ENCODE assay signal across 9 cellular contexts in the genomic region with DNA sequence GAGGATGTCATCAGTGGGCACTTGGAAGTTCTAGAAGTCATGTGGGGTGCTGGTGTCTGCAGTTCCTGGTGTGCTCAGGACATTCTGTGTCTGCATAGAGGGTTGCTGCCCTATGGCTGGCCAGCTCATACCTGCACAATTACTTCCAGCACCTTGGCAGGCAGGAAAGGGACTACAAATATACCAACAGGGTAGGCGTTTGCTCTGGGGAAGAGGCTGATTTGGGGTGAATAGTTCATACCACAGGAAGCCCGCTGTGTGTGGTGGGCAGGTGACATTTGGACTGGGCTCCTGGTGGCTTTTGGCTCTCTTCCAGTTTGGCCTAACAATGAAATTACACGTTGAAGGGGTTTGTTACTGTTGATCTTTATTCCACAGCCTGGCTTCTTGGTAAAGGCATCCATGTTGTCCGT.
A peak's percentile ranks its signal among the peaks of the same experiment; 100 is the strongest.
DNase-seq lines count a peak whose midpoint lies in the region; ATAC-seq and TF ChIP-seq lines count a peak whose summit lies in the region.
"Had no signal": no experiment of that assay in that cellular context is flagged by ENCODE, and none has a peak within 500 bp of the region (broad histone marks: within the 10 kb centered on the region; RNA-seq: fewer than 3 reads in every experiment).

No MANE protein-coding gene starts in this region.

- no peak for TF ChIP-seq CTCF in smooth muscle cell (IDR thresholded peaks at IDR 0.05; ENCODE audit: borderline replicate concordance, insufficient read depth, poor library complexity, severe bottlenecking)
- no peak for TF ChIP-seq CTCF in psoas muscle (IDR thresholded peaks at IDR 0.05)

- H4K20me1 ChIP-seq in smooth muscle cell (ENCODE audit: low read depth), result no peaks in the 10 kb centered on the region

- H3K79me2 ChIP-seq in smooth muscle cell (ENCODE audit: low read depth), result no peaks in the 10 kb centered on the region

- peak overlapping the region; percentile 96 for H3K27ac ChIP-seq in smooth muscle cell (ENCODE audit: low read depth)
- H3K27ac ChIP-seq in psoas muscle, result no peak overlapping the region
- H3K27ac ChIP-seq: A549 had no signal

- H3K4me3 ChIP-seq in smooth muscle cell (no peak overlapping the region), psoas muscle (no peak overlapping the region)
- H3K4me3 ChIP-seq: A549 had no signal

- H3K9ac ChIP-seq in smooth muscle cell (ENCODE audit: low read depth), result no peak overlapping the region

- no peak overlapping the region for H2AFZ ChIP-seq in smooth muscle cell (ENCODE audit: low read depth)

- H3K27me3 ChIP-seq in smooth muscle cell (ENCODE audit: low read depth) (no peaks in the 10 kb centered on the region), psoas muscle (ENCODE audit: insufficient read depth in 3 of 3, low read length in 2 of 3) (peaks cover 0 to 6% (median 4%) of the 10 kb centered on the region in 3 donors)

- H3K9me3 ChIP-seq in smooth muscle cell (replicated peaks; ENCODE audit: low read depth) (no peaks in the 10 kb centered on the region), psoas muscle (no peaks in the 10 kb centered on the region)

- peaks cover 21% of the 10 kb centered on the region for H3K4me1 ChIP-seq in smooth muscle cell (ENCODE audit: low read depth)
- no peaks in the 10 kb centered on the region for H3K4me1 ChIP-seq in psoas muscle
- H3K4me1 ChIP-seq: A549 had no signal

- H3K36me3 ChIP-seq in smooth muscle cell (ENCODE audit: low read depth), result no peaks in the 10 kb centered on the region
- H3K36me3 ChIP-seq in psoas muscle (ENCODE audit: insufficient read depth in 1 of 2, low read depth in 1 of 2), result no peaks in the 10 kb centered on the region

- intact Hi-C loops in psoas muscle (cut with DNase I), result no loop called here

- no peak for ATAC-seq in psoas muscle
- ATAC-seq: A549 had no signal

- no peaks in the 10 kb centered on the region for H3F3A ChIP-seq in smooth muscle cell (ENCODE audit: low read depth)

- DNase-seq in NCI-H1417 (lab: John Stamatoyannopoulos, UW) (peak in 2 of 3 experiments; percentile 31 to 76), NCI-H1417 treated with DMSO at 0.1 percent for 48 hours (lab: John Stamatoyannopoulos, UW) (no peak), NCI-H2029 treated with DMSO at 0.1 percent for 48 hours (lab: John Stamatoyannopoulos, UW) (peak; percentile 33), astrocyte of the hippocampus (ENCODE audit: low read depth, low spot score) (peak; percentile 11), smooth muscle cell (lab: John Stamatoyannopoulos, UW; ENCODE audit: unreplicated experiment) (no peak), cerebellar cortex (ENCODE audit: low spot score) (no peak), psoas muscle (no peak), GF-D8 (lab: John Stamatoyannopoulos, UW) (no peak)

- no peak overlapping the region for H3K4me2 ChIP-seq in smooth muscle cell
- H3K4me2 ChIP-seq: A549 had no signal

- 86% methylated on average over 4 of the region's 4 CpGs for WGBS in smooth muscle cell (ENCODE audit: low lambda C conversion rate)
- WGBS in psoas muscle, 3 donors, result 55 to 61% (median 59%) methylated on average over 4 of the region's 4 CpGs

Comparison
In these comparisons a context has a peak if more than half of its experiments do, and no peak if none do; other contexts are left out.
1. DNase-seq: peak in NCI-H1417 (2 of 3), NCI-H2029 treated with DMSO at 0.1 percent for 48 hours (single experiment) and astrocyte of the hippocampus (single experiment); none in NCI-H1417 treated with DMSO at 0.1 percent for 48 hours (single experiment), smooth muscle cell (single experiment), cerebellar cortex (single experiment), psoas muscle (0 of 2) and GF-D8 (single experiment).